In the genomic region with DNA sequence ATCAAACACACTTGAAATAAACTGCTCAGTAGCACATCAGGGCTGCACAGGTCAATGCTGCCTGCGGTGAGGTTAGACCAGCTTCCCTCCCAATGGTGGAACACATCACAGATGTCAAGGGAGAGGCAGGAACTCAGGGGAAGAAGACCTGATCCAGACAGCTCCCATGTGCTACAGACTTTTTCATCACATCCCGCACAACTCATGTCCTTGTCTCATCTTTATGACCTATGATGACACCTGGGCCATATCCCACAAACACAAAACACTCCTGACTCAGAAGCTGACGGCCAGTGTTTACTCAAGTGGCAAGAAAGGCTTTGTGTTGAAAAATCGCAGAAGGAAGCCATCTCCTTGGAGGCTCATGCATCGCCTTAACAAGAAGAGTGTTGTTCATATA, we compare ENCODE assay signal across 30 cellular contexts.
"Had no signal": no experiment of that assay in that cellular context is flagged by ENCODE, and none has a peak within 500 bp of the region (broad histone marks: within the 10 kb centered on the region; RNA-seq: fewer than 3 reads in every experiment).

No MANE protein-coding gene starts in this region.

- ATAC-seq: activated CD4-positive, CD25-positive, alpha-beta regulatory T cell treated with anti-CD3 and anti-CD28 coated beads, Interleukin-2, amount 50 U/mL, for 24 hours; activated naive CD4-positive, alpha-beta T cell treated with anti-CD3 and anti-CD28 coated beads, Interleukin-2, amount 50 U/mL, for 72 hours; activated T-cell treated with anti-CD3 and anti-CD28 coated beads, Interleukin-2, amount 50 U/mL, for 4 hours; activated T-helper 17 cell treated with anti-CD3 and anti-CD28 coated beads, Interleukin-2, amount 50 U/mL, for 72 hours; esophagus mucosa; foreskin keratinocyte; gastrocnemius medialis; heart left ventricle; T-helper 17 cell had no signal

- H3K4me3 ChIP-seq: ascending aorta, breast epithelium, cardiac muscle cell, colonic mucosa, dorsolateral prefrontal cortex, gastrocnemius medialis, heart left ventricle had no signal

- DNase-seq: activated B cell treated with CpG ODN at 0.5 μM for 24 hours; activated CD4-positive, alpha-beta memory T cell treated with anti-CD3 and anti-CD28 coated beads, Interleukin-2, amount 10 ng/mL, durations not matched to agents 7 days and 5 days; activated CD4-positive, alpha-beta T cell treated with anti-CD3 and anti-CD28 coated beads for 48 hours; activated CD4-positive, alpha-beta T cell treated with anti-CD3 and anti-CD28 coated beads, Interleukin-2, amount 50 U/mL, for 4 hours; activated gamma-delta T cell; activated naive CD4-positive, alpha-beta T cell; activated naive CD4-positive, alpha-beta T cell treated with anti-CD3 and anti-CD28 coated beads, Interleukin-2, amount 10 ng/mL, durations not matched to agents 7 days and 5 days; activated naive CD8-positive, alpha-beta T cell treated with anti-CD3 and anti-CD28 coated beads, Interleukin-2, amount 10 ng/mL, durations not matched to agents 7 days and 5 days; activated T-cell treated with anti-CD3 and anti-CD28 coated beads, Interleukin-2, amount 50 U/mL, for 4 hours; central memory CD4-positive, alpha-beta T cell; cerebellar nuclear complex; colonic mucosa; dorsolateral prefrontal cortex; effector memory CD4-positive, alpha-beta T cell; endodermal cell; foreskin keratinocyte; gastrocnemius medialis; glutamatergic neuron; heart left ventricle; T-helper 1 cell; T-helper 17 cell; T1000; WERI-Rb-1 had no signal

- H3K27ac ChIP-seq: ascending aorta, breast epithelium, cardiac muscle cell, colonic mucosa, dorsolateral prefrontal cortex, foreskin keratinocyte, gastrocnemius medialis, heart left ventricle, WERI-Rb-1 had no signal
